Comparison of ENCODE assay signal across 8 cellular contexts in the genomic region with DNA sequence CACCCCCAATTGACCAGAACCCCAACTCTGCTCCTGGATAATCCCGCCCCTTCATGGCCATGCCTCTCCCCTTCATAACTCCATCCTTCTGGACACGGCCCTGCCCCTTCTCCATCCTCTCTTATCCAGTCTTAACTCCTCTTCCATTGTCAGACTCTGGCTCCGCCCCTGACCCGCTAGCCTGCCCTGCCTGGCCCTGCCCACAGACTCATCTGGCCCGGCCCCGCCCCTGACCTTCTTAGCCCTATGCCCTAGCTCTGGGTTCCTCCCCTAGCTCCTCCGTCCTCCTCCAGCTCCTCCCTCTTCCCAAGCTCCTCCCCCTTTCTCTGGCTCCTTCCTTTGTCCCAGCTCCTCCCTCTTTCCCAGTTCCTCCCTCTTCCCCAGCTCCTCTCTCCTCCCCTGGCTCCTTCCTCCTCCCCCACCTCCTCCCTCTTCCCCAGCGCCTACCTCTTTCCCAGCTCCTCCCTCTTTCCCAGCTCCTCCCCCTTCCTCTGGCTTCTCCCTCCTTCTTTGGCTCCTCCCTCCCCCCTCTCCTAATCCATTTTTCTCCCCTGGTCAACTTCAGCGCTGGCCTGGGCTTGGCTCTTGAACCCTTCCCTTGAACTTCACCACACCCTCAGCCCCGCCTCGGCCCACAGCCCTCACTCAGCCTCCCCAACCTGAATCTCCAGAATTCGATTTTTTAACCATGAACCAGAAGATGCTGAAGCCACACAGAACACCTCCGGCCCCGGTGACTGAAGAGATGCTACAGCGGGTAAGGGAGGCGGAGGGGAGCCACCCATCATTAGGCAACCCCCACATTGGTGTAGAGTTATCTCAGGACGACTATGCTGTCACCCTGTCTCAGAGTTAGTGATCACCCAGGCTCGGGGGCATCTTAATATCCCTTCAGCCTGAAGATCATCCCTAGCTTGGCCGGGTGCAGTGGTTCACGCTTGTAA. TPM values are rescaled to one million over a fixed set of nuclear protein-coding genes. Genes with fewer than 3 reads are reported as not detected.
A peak's percentile ranks its signal among the peaks of the same experiment; 100 is the strongest.
DNase-seq lines count a peak whose midpoint lies in the region; ATAC-seq and TF ChIP-seq lines count a peak whose summit lies in the region.

No MANE protein-coding gene starts in this region.

- H3K4me1 ChIP-seq in iPS DF 6.9 (ENCODE audit: control insufficient read depth, insufficient read depth, low read length): no peaks in the 10 kb centered on the region; the same call in 1 of the 2 replicates

- H3K4me3 ChIP-seq in Jurkat, Clone E6-1 (ENCODE audit: low read length): no peak overlapping the region
- no peak overlapping the region for H3K4me3 ChIP-seq in astrocyte of the spinal cord (ENCODE audit: low read depth, low read length)
- H3K4me3 ChIP-seq in iPS DF 6.9 (ENCODE audit: low read length): peak overlapping the region; percentile 33; the same call in 1 of the 2 replicates

- ATAC-seq in GM18511 (IDR thresholded peaks at IDR 0.05; ENCODE audit: unreplicated experiment) (no peak), GM18519 (IDR thresholded peaks at IDR 0.05; ENCODE audit: low FRiP score, unreplicated experiment) (no peak)

- H3K27ac ChIP-seq in iPS DF 6.9 (ENCODE audit: low read length): no peak overlapping the region

- H3K9me3 ChIP-seq in iPS DF 6.9 (ENCODE audit: control insufficient read depth, insufficient read depth, low read length): no peaks in the 10 kb centered on the region

- no peak for TF ChIP-seq CTCF in astrocyte of the spinal cord (IDR thresholded peaks at IDR 0.05; ENCODE audit: low read depth, low read length)

- no peaks in the 10 kb centered on the region for H3K36me3 ChIP-seq in iPS DF 6.9 (ENCODE audit: control insufficient read depth, insufficient read depth, low read length)

- no peaks in the 10 kb centered on the region for H3K27me3 ChIP-seq in iPS DF 6.9 (ENCODE audit: control insufficient read depth, insufficient read depth, low read length)

- WGBS in iPS DF 6.9 (ENCODE audit: insufficient coverage, insufficient read length): no CpG with 5 or more reads among the region's 20 CpGs

- in situ Hi-C loops in Caki2 (cut with HindIII; ENCODE audit: low pct_unique_long_range_greater_than_20kb, low sequenced_read_pairs) (no loop called here), astrocyte of the spinal cord (cut with HindIII; ENCODE audit: low sequenced_read_pairs) (no loop called here)

- DNase-seq in Caki2 (ENCODE audit: low read depth) (peak; percentile 98), RKO (ENCODE audit: low spot score) (peak; percentile 97), astrocyte of the spinal cord (ENCODE audit: low read depth, low spot score) (peak; percentile 65), iPS DF 6.9 (ENCODE audit: low read depth, low spot score) (peak; percentile 95)
- peak; percentile 46 for DNase-seq in Jurkat, Clone E6-1 (ENCODE audit: low read depth, low spot score)
- DNase-seq in stimulated activated CD4-positive, alpha-beta T cell treated with anti-CD3 and anti-CD28 coated beads, Interleukin-15, amount 100 ng/mL, for 48 hours (ENCODE audit: low read depth in 2 of 2): peak; percentile 57 to 63

RNA-seq across cellular contexts. Expression of a gene that starts 9.2 kb away (rescaled TPM):
- total RNA-seq in Caki2 (2014; rRNA removed; shearing (Covaris generic); ENCODE audit: low replicate concordance): 22.9 and 33.6 TPM in 2 replicates
- polyA plus RNA-seq in Jurkat, Clone E6-1 (2012; ENCODE audit: insufficient read depth, insufficient read length): not detected

RNA-seq across cellular contexts. Expression of a gene that starts 15.8 kb away (rescaled TPM):
- total RNA-seq in Caki2 (2014; rRNA removed; shearing (Covaris generic); ENCODE audit: low replicate concordance): 0.61 and 3.2 TPM in 2 replicates
- polyA plus RNA-seq in Jurkat, Clone E6-1 (2012; ENCODE audit: insufficient read depth, insufficient read length): 15.7 TPM

RNA-seq across cellular contexts. Expression of a gene that starts 17.8 kb away (rescaled TPM):
- 4.7 and 9.1 TPM in 2 replicates for total RNA-seq in Caki2 (2014; rRNA removed; shearing (Covaris generic); ENCODE audit: low replicate concordance)
- not detected for polyA plus RNA-seq in Jurkat, Clone E6-1 (2012; ENCODE audit: insufficient read depth, insufficient read length)

RNA-seq across cellular contexts. Expression of a gene that starts 28.9 kb away (rescaled TPM):
- 38.0 and 39.4 TPM in 2 replicates for total RNA-seq in Caki2 (2014; rRNA removed; shearing (Covaris generic); ENCODE audit: low replicate concordance)
- 86.2 TPM for polyA plus RNA-seq in Jurkat, Clone E6-1 (2012; ENCODE audit: insufficient read depth, insufficient read length)

Comparison
In these comparisons a context has a peak if more than half of its experiments do, and no peak if none do; other contexts are left out.
1. DNase-seq: peak in every context shown above with its lines; median percentile 98 in Caki2; 97 in RKO; 95 in iPS DF 6.9; 65 in astrocyte of the spinal cord; 60 in stimulated activated CD4-positive, alpha-beta T cell treated with anti-CD3 and anti-CD28 coated beads, Interleukin-15, amount 100 ng/mL, for 48 hours; 46 in Jurkat, Clone E6-1.